ENCODE assay signal across 1 cellular context in genomic region chr1:9907441-9907840, GRCh38.
TF ChIP-seq lines count a peak whose summit lies in the region.

No MANE protein-coding gene starts in this region.

TF ChIP-seq in GM12878, 131 proteins besides CTCF, POLR2A, EP300 and RAD21 (continued from another document):
- TF ChIP-seq SKIL (IDR thresholded peaks at IDR 0.05; ENCODE audit: low read depth, poor library complexity, severe bottlenecking) (no peak), GABPA (IDR thresholded peaks at IDR 0.05; ENCODE audit: low read depth) (no peak)
